In the genomic region with DNA sequence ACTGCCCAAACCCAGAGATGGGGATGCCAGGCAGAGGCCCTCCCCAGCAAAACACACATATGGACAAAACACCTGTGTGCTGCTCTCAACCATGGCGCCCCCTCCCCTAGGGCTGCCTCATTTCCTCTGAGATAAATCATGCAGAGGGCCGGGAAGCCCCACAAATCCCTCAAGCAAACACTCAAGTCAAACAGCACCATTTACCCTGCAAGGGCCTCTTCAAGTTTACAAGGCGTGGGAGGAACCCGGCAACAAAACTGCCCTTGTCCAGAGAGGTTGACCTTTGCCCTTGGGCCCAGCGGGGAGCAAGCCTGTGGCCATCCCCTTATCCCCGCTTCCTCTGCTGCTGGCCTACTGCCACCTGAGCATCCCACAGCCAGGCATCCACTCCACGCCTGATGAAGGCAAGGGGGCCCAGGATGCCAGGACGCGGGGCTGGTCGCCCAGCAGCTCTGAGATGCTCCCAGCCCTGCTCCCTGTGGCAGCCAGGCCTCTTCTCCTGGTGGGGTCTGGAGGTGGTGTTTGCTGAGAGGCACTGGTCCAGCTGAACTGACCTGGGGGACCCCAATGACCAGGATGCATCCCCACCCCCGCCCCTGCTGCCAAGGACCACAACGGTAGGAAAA, we compare ENCODE assay signal across 1 cellular context.
TF ChIP-seq lines count a peak whose summit lies in the region.

No MANE protein-coding gene starts in this region.

TF ChIP-seq in HepG2, 621 proteins besides CTCF, POLR2A, EP300 and RAD21 (continued from another document and continues in another):
- TF ChIP-seq, protein P1, sequence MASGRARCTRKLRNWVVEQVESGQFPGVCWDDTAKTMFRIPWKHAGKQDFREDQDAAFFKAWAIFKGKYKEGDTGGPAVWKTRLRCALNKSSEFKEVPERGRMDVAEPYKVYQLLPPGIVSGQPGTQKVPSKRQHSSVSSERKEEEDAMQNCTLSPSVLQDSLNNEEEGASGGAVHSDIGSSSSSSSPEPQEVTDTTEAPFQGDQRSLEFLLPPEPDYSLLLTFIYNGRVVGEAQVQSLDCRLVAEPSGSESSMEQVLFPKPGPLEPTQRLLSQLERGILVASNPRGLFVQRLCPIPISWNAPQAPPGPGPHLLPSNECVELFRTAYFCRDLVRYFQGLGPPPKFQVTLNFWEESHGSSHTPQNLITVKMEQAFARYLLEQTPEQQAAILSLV (CRISPR knock-in tag; IDR thresholded peaks at IDR 0.05; ENCODE audit: borderline replicate concordance), result no peak; the same call in 1 of the 2 replicates
- TF ChIP-seq ZNF256 (CRISPR knock-in tag; conservative IDR thresholded peaks at IDR 0.05) (no peak), ZNF543 (CRISPR knock-in tag; IDR thresholded peaks at IDR 0.05) (peak; percentile 73), ZNF780A (CRISPR knock-in tag; IDR thresholded peaks at IDR 0.05) (no peak), POLR2AphosphoS5 (IDR thresholded peaks at IDR 0.05; ENCODE audit: low read depth, low read length) (no peak), ZNF264 (CRISPR knock-in tag; IDR thresholded peaks at IDR 0.05) (peak; percentile 19; the same call in 1 of the 2 replicates), STAT5B (CRISPR knock-in tag; IDR thresholded peaks at IDR 0.05) (peak; percentile 81), CEBPG (CRISPR knock-in tag; IDR thresholded peaks at IDR 0.05) (peak; percentile 64), MED8 (CRISPR knock-in tag; IDR thresholded peaks at IDR 0.05; ENCODE audit: insufficient replicate concordance) (peak; percentile 78), ZBTB42 (CRISPR knock-in tag; IDR thresholded peaks at IDR 0.05) (no peak), PCBP2 (optimal IDR thresholded peaks at IDR 0.05; ENCODE audit: low read depth, low read length, poor library complexity, severe bottlenecking) (no peak), GFI1 (CRISPR knock-in tag; IDR thresholded peaks at IDR 0.05; ENCODE audit: borderline replicate concordance) (peak; percentile 96), XBP1 (CRISPR knock-in tag; IDR thresholded peaks at IDR 0.05) (no peak), BORCS8-MEF2B (CRISPR knock-in tag; IDR thresholded peaks at IDR 0.05) (peak; percentile 90; the same call in 1 of the 2 replicates), MXD4 (CRISPR knock-in tag; IDR thresholded peaks at IDR 0.05) (peak; percentile 77), ONECUT2 (CRISPR knock-in tag; IDR thresholded peaks at IDR 0.05) (no peak), ZNF326 (CRISPR knock-in tag; IDR thresholded peaks at IDR 0.05; ENCODE audit: borderline replicate concordance) (no peak), ZNF235 (CRISPR knock-in tag; IDR thresholded peaks at IDR 0.05; ENCODE audit: borderline replicate concordance) (no peak), ATF7 (IDR thresholded peaks at IDR 0.05) (no peak), ATF7 (CRISPR knock-in tag; IDR thresholded peaks at IDR 0.05) (no peak; the same call in 1 of the 2 replicates), ZBTB21 (CRISPR knock-in tag; IDR thresholded peaks at IDR 0.05) (peak; percentile 56; the same call in 1 of the 2 replicates), ADNP (CRISPR knock-in tag; IDR thresholded peaks at IDR 0.05) (no peak), ZNF720 (CRISPR knock-in tag; IDR thresholded peaks at IDR 0.05) (no peak), ZNF143 (CRISPR knock-in tag; IDR thresholded peaks at IDR 0.05) (peak; percentile 35; the same call in 1 of the 2 replicates), EZH2 (conservative IDR thresholded peaks at IDR 0.05; ENCODE audit: low read depth, low read length) (no peak), PLRG1 (conservative IDR thresholded peaks at IDR 0.05) (no peak), MYNN (CRISPR knock-in tag; IDR thresholded peaks at IDR 0.05; ENCODE audit: low read depth) (no peak), SMYD3 (CRISPR knock-in tag; IDR thresholded peaks at IDR 0.05) (no peak; the same call in 1 of the 2 replicates), ZNF34 (CRISPR knock-in tag; IDR thresholded peaks at IDR 0.05; ENCODE audit: borderline replicate concordance) (no peak)
- TF ChIP-seq, protein P2, sequence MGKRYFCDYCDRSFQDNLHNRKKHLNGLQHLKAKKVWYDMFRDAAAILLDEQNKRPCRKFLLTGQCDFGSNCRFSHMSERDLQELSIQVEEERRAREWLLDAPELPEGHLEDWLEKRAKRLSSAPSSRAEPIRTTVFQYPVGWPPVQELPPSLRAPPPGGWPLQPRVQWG (CRISPR knock-in tag; IDR thresholded peaks at IDR 0.05; ENCODE audit: borderline replicate concordance, low read depth), result no peak
- TF ChIP-seq, protein P3, sequence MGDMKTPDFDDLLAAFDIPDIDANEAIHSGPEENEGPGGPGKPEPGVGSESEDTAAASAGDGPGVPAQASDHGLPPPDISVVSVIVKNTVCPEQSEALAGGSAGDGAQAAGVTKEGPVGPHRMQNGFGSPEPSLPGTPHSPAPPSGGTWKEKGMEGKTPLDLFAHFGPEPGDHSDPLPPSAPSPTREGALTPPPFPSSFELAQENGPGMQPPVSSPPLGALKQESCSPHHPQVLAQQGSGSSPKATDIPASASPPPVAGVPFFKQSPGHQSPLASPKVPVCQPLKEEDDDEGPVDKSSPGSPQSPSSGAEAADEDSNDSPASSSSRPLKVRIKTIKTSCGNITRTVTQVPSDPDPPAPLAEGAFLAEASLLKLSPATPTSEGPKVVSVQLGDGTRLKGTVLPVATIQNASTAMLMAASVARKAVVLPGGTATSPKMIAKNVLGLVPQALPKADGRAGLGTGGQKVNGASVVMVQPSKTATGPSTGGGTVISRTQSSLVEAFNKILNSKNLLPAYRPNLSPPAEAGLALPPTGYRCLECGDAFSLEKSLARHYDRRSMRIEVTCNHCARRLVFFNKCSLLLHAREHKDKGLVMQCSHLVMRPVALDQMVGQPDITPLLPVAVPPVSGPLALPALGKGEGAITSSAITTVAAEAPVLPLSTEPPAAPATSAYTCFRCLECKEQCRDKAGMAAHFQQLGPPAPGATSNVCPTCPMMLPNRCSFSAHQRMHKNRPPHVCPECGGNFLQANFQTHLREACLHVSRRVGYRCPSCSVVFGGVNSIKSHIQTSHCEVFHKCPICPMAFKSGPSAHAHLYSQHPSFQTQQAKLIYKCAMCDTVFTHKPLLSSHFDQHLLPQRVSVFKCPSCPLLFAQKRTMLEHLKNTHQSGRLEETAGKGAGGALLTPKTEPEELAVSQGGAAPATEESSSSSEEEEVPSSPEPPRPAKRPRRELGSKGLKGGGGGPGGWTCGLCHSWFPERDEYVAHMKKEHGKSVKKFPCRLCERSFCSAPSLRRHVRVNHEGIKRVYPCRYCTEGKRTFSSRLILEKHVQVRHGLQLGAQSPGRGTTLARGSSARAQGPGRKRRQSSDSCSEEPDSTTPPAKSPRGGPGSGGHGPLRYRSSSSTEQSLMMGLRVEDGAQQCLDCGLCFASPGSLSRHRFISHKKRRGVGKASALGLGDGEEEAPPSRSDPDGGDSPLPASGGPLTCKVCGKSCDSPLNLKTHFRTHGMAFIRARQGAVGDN (CRISPR knock-in tag; IDR thresholded peaks at IDR 0.05), result peak; percentile 100
- TF ChIP-seq, protein P4, sequence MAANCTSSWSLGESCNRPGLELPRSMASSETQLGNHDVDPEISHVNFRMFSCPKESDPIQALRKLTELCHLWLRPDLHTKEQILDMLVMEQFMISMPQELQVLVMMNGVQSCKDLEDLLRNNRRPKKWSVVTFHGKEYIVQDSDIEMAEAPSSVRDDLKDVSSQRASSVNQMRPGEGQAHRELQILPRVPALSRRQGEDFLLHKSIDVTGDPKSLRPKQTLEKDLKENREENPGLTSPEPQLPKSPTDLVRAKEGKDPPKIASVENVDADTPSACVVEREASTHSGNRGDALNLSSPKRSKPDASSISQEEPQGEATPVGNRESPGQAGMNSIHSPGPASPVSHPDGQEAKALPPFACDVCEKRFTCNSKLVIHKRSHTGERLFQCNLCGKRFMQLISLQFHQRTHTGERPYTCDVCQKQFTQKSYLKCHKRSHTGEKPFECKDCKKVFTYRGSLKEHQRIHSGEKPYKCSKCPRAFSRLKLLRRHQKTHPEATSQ (CRISPR knock-in tag; IDR thresholded peaks at IDR 0.05; ENCODE audit: borderline replicate concordance), result peak; percentile 63; the same call in 1 of the 2 replicates
- TF ChIP-seq, protein P5, sequence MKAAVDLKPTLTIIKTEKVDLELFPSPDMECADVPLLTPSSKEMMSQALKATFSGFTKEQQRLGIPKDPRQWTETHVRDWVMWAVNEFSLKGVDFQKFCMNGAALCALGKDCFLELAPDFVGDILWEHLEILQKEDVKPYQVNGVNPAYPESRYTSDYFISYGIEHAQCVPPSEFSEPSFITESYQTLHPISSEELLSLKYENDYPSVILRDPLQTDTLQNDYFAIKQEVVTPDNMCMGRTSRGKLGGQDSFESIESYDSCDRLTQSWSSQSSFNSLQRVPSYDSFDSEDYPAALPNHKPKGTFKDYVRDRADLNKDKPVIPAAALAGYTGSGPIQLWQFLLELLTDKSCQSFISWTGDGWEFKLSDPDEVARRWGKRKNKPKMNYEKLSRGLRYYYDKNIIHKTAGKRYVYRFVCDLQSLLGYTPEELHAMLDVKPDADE (CRISPR knock-in tag; IDR thresholded peaks at IDR 0.05), result no peak
- TF ChIP-seq, protein P6, sequence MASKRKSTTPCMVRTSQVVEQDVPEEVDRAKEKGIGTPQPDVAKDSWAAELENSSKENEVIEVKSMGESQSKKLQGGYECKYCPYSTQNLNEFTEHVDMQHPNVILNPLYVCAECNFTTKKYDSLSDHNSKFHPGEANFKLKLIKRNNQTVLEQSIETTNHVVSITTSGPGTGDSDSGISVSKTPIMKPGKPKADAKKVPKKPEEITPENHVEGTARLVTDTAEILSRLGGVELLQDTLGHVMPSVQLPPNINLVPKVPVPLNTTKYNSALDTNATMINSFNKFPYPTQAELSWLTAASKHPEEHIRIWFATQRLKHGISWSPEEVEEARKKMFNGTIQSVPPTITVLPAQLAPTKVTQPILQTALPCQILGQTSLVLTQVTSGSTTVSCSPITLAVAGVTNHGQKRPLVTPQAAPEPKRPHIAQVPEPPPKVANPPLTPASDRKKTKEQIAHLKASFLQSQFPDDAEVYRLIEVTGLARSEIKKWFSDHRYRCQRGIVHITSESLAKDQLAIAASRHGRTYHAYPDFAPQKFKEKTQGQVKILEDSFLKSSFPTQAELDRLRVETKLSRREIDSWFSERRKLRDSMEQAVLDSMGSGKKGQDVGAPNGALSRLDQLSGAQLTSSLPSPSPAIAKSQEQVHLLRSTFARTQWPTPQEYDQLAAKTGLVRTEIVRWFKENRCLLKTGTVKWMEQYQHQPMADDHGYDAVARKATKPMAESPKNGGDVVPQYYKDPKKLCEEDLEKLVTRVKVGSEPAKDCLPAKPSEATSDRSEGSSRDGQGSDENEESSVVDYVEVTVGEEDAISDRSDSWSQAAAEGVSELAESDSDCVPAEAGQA (IDR thresholded peaks at IDR 0.05; ENCODE audit: low read depth), result peak; percentile 34; the same call in 1 of the 2 replicates
- TF ChIP-seq, protein P6 (CRISPR knock-in tag; IDR thresholded peaks at IDR 0.05; ENCODE audit: borderline replicate concordance), result peak; percentile 46; the same call in 1 of the 2 replicates
